In genomic region chr3:23113455-23114171, GRCh38 we compare ENCODE assay signal across 10 cellular contexts.
A peak's percentile ranks its signal among the peaks of the same experiment; 100 is the strongest.
DNase-seq lines count a peak whose midpoint lies in the region; ATAC-seq, FAIRE-seq and TF ChIP-seq lines count a peak whose summit lies in the region.
"Had no signal": no experiment of that assay in that cellular context is flagged by ENCODE, and none has a peak within 500 bp of the region (broad histone marks: within the 10 kb centered on the region; RNA-seq: fewer than 3 reads in every experiment).

No MANE protein-coding gene starts in this region.

- DNase-seq in HS-5 (ENCODE audit: low read depth) (peak; percentile 48), adipocyte (ENCODE audit: low read depth) (peak; percentile 58), keratinocyte (ENCODE audit: low read depth, low spot score) (peak; percentile 45), NCI-H1105 (lab: John Stamatoyannopoulos, UW) (no peak), iPS-NIHi7 (ENCODE audit: extremely low spot score) (no peak)
- no peak for DNase-seq in activated effector memory CD4-positive, alpha-beta T cell treated with Interleukin-2 at 50 U/mL for 16 hours
- DNase-seq: Calu3 had no signal

- peak overlapping the region; percentile 22 for H3K27ac ChIP-seq in ACC112 (ENCODE audit: low read depth, low read length)
- H3K27ac ChIP-seq in keratinocyte (ENCODE audit: control insufficient read depth, insufficient read depth, low read length): peak overlapping the region; percentile 29

- no peaks in the 10 kb centered on the region for H3K27me3 ChIP-seq in ACC112 (ENCODE audit: insufficient read depth, low read length)
- H3K27me3 ChIP-seq in adipocyte (replicated peaks; ENCODE audit: control insufficient read depth, insufficient read depth, low read length): no peaks in the 10 kb centered on the region
- peaks cover 10% of the 10 kb centered on the region for H3K27me3 ChIP-seq in keratinocyte (ENCODE audit: control insufficient read depth, extremely low read depth, insufficient read depth, low read length)

- no peak overlapping the region for H3K9ac ChIP-seq in adipocyte (ENCODE audit: low read length)
- H3K9ac ChIP-seq in keratinocyte (ENCODE audit: control insufficient read depth, extremely low read depth, insufficient read depth, low read length): no peak overlapping the region

- H3K9me1 ChIP-seq in keratinocyte (ENCODE audit: control insufficient read depth, extremely low read depth, insufficient read depth, low read length): no peaks in the 10 kb centered on the region

- H3K36me3 ChIP-seq in ACC112 (ENCODE audit: insufficient read depth, low read length): no peaks in the 10 kb centered on the region
- H3K36me3 ChIP-seq in adipocyte (ENCODE audit: control insufficient read depth, insufficient read depth, low read length, severe bottlenecking): no peaks in the 10 kb centered on the region
- H3K36me3 ChIP-seq in keratinocyte (ENCODE audit: control insufficient read depth in 2 of 2, extremely low read depth in 1 of 2, insufficient read depth in 2 of 2, low read length in 2 of 2): no peaks in the 10 kb centered on the region

- H3K9me3 ChIP-seq in adipocyte (ENCODE audit: control insufficient read depth, low read length) (no peaks in the 10 kb centered on the region), keratinocyte (ENCODE audit: control insufficient read depth, low read depth, low read length) (no peaks in the 10 kb centered on the region)

- no peak for TF ChIP-seq CTCF in keratinocyte (optimal IDR thresholded peaks at IDR 0.05 in 1 of 3, IDR thresholded peaks at IDR 0.05 in 1 of 3, conservative IDR thresholded peaks at IDR 0.05 in 1 of 3; ENCODE audit: extremely low read depth in 1 of 3, insufficient read depth in 2 of 3, low read length in 3 of 3)

- ATAC-seq in GM19463 (IDR thresholded peaks at IDR 0.05; ENCODE audit: unreplicated experiment): no peak

- H3K4me1 ChIP-seq in ACC112 (ENCODE audit: control insufficient read depth, insufficient read depth, low read length, unreplicated experiment): peaks cover 11% of the 10 kb centered on the region
- peaks cover 24% of the 10 kb centered on the region for H3K4me1 ChIP-seq in adipocyte (ENCODE audit: control insufficient read depth, insufficient read depth, low read length)
- peaks cover 18% of the 10 kb centered on the region for H3K4me1 ChIP-seq in keratinocyte (ENCODE audit: control insufficient read depth, extremely low read depth, insufficient read depth, low read length)

- FAIRE-seq in keratinocyte (lab: Jason Lieb, UNC): no peak

- dilution Hi-C loops in keratinocyte (cut with MboI; ENCODE audit: extremely low pct_ligation_motif_present, low sequenced_read_pairs): no loop called here

- H3K79me2 ChIP-seq in ACC112 (ENCODE audit: control insufficient read depth, insufficient read depth, low read length, unreplicated experiment) (no peaks in the 10 kb centered on the region), keratinocyte (ENCODE audit: control insufficient read depth, insufficient read depth, low read length) (no peaks in the 10 kb centered on the region)

- no peaks in the 10 kb centered on the region for H4K20me1 ChIP-seq in keratinocyte (ENCODE audit: control insufficient read depth, extremely low read depth, insufficient read depth, low read length)

- H3K4me3 ChIP-seq in ACC112 (ENCODE audit: low read depth, low read length): peak overlapping the region; percentile 31; the same call in 1 of the 2 replicates
- H3K4me3 ChIP-seq in adipocyte (ENCODE audit: low read length): peak overlapping the region; percentile 56
- H3K4me3 ChIP-seq in keratinocyte (ENCODE audit: control insufficient read depth in 2 of 3, extremely low read depth in 1 of 3, insufficient read depth in 2 of 3, low read depth in 1 of 3, low read length in 3 of 3): no peak overlapping the region
- H3K4me3 ChIP-seq: skin epidermis had no signal

- peak overlapping the region; percentile 57 for H3K4me2 ChIP-seq in keratinocyte (ENCODE audit: control insufficient read depth, extremely low read depth, insufficient read depth, low read depth, low read length)

- H2AFZ ChIP-seq in ACC112 (ENCODE audit: low read length, unreplicated experiment) (no peak overlapping the region), keratinocyte (ENCODE audit: control insufficient read depth, low read length) (no peak overlapping the region)

Comparison
In these comparisons a context has a peak if more than half of its experiments do, and no peak if none do; other contexts are left out.
1. H3K4me3 ChIP-seq: peak in ACC112 (single experiment) and adipocyte (single experiment); none in keratinocyte (0 of 3).
2. DNase-seq: peak in HS-5 (single experiment), adipocyte (single experiment) and keratinocyte (single experiment); none in NCI-H1105 (single experiment), activated effector memory CD4-positive, alpha-beta T cell treated with Interleukin-2 at 50 U/mL for 16 hours (single experiment) and iPS-NIHi7 (single experiment).